15 cellular contexts compared by ENCODE assay signal in the genomic region with DNA sequence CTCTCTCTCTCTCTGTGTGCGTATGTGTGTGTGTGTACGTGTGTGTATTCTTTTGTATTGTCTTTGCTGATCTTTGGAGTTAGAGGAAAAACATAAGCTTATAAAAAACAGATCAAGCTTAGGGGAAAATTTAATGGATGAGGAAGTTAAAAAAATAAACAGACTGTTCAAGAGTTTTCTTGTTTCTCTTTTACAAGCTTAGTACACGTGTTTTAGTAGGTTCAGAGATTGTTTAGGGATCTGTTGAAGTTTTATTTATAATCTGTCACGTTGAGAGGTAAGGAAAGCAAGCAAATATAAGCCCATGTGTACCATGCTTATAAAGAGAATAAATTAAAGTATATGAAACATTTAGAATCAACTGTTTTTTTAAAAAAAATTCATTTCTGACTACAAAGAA.
A peak's percentile ranks its signal among the peaks of the same experiment; 100 is the strongest.
DNase-seq lines count a peak whose midpoint lies in the region; ATAC-seq and TF ChIP-seq lines count a peak whose summit lies in the region.
"Had no signal": no experiment of that assay in that cellular context is flagged by ENCODE, and none has a peak within 500 bp of the region (broad histone marks: within the 10 kb centered on the region; RNA-seq: fewer than 3 reads in every experiment).

No MANE protein-coding gene starts in this region.

- no peaks in the 10 kb centered on the region for H3K4me1 ChIP-seq in HEK293 (ENCODE audit: control insufficient read depth, insufficient read depth, low read length)
- no peaks in the 10 kb centered on the region for H3K4me1 ChIP-seq in adipocyte (ENCODE audit: control insufficient read depth, insufficient read depth, low read length)
- H3K4me1 ChIP-seq in mucosa of descending colon (ENCODE audit: low read depth): peaks cover 7% of the 10 kb centered on the region

- H3K27ac ChIP-seq in HEK293 (ENCODE audit: extremely low read depth, low read depth, low read length): no peak overlapping the region
- H3K27ac ChIP-seq: C4-2B had no signal

- CTCF ChIA-PET in HEK293 (lab: Yijun Ruan, JAX): interaction anchor here (0.6 kb wide), 1 partner anchor 239 kb away, joined by 3 read pairs; no protein-coding TSS in a partner anchor

- no peaks in the 10 kb centered on the region for H3K9me3 ChIP-seq in HEK293 (ENCODE audit: control insufficient read depth, insufficient read depth, low read depth, low read length)
- H3K9me3 ChIP-seq in adipocyte (ENCODE audit: control insufficient read depth, low read length): no peaks in the 10 kb centered on the region
- no peaks in the 10 kb centered on the region for H3K9me3 ChIP-seq in mucosa of descending colon

- TF ChIP-seq CTCF in HEK293 (tag by site-specific recombination; IDR thresholded peaks at IDR 0.05) (no peak), mucosa of descending colon (IDR thresholded peaks at IDR 0.05) (no peak)

- H3K36me3 ChIP-seq in HEK293 (ENCODE audit: control insufficient read depth in 2 of 2, insufficient read depth in 1 of 2, low read length in 2 of 2) (no peaks in the 10 kb centered on the region), adipocyte (ENCODE audit: control insufficient read depth, insufficient read depth, low read length, severe bottlenecking) (no peaks in the 10 kb centered on the region), mucosa of descending colon (ENCODE audit: low read depth) (no peaks in the 10 kb centered on the region)

- POLR2A ChIA-PET in HEK293 (lab: Yijun Ruan, JAX): no interaction called here

- H3K4me3 ChIP-seq in HEK293 (ENCODE audit: low read depth, low read length) (no peak overlapping the region), adipocyte (ENCODE audit: low read length) (no peak overlapping the region), mucosa of descending colon (no peak overlapping the region)
- H3K4me3 ChIP-seq: GM23338 had no signal

- H3K27me3 ChIP-seq in adipocyte (replicated peaks; ENCODE audit: control insufficient read depth, insufficient read depth, low read length): no peaks in the 10 kb centered on the region

- ATAC-seq in mucosa of descending colon (peak; percentile 61), GM19328 (IDR thresholded peaks at IDR 0.05; ENCODE audit: unreplicated experiment) (no peak)
- ATAC-seq: CD8-positive, alpha-beta T cell; GM23338; HCT116 had no signal

- H3K9ac ChIP-seq in adipocyte (ENCODE audit: low read length): no peak overlapping the region

- intact Hi-C loops in mucosa of descending colon (cut with DNase I, micrococcal nuclease): no loop called here

- DNase-seq in adipocyte (ENCODE audit: low read depth) (peak; percentile 32), mucosa of descending colon (no peak), C1 segment of cervical spinal cord (lab: John Stamatoyannopoulos, UW) (no peak)
- no peak for DNase-seq in activated naive CD4-positive, alpha-beta T cell treated with Interleukin-2 at 50 U/mL for 16 hours
- DNase-seq: CD4-positive, CD25-positive, alpha-beta regulatory T cell; CD8-positive, alpha-beta T cell; DMS53; DMS79 treated with DMSO at 0.1 percent for 48 hours; H9; HFFc6 had no signal

TF ChIP-seq in HEK293, 187 proteins besides CTCF, POLR2A, EP300 and RAD21:
- TF ChIP-seq, protein P1, sequence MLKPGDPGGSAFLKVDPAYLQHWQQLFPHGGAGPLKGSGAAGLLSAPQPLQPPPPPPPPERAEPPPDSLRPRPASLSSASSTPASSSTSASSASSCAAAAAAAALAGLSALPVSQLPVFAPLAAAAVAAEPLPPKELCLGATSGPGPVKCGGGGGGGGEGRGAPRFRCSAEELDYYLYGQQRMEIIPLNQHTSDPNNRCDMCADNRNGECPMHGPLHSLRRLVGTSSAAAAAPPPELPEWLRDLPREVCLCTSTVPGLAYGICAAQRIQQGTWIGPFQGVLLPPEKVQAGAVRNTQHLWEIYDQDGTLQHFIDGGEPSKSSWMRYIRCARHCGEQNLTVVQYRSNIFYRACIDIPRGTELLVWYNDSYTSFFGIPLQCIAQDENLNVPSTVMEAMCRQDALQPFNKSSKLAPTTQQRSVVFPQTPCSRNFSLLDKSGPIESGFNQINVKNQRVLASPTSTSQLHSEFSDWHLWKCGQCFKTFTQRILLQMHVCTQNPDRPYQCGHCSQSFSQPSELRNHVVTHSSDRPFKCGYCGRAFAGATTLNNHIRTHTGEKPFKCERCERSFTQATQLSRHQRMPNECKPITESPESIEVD (tag by site-specific recombination; IDR thresholded peaks at IDR 0.05): no peak
- 0 out of 2 replicates have a peak, but pooled peaks have one; percentile 21 for TF ChIP-seq TCF7L2 (IDR thresholded peaks at IDR 0.05; ENCODE audit: borderline replicate concordance, low read depth, low read length)
- TF ChIP-seq, protein P2, sequence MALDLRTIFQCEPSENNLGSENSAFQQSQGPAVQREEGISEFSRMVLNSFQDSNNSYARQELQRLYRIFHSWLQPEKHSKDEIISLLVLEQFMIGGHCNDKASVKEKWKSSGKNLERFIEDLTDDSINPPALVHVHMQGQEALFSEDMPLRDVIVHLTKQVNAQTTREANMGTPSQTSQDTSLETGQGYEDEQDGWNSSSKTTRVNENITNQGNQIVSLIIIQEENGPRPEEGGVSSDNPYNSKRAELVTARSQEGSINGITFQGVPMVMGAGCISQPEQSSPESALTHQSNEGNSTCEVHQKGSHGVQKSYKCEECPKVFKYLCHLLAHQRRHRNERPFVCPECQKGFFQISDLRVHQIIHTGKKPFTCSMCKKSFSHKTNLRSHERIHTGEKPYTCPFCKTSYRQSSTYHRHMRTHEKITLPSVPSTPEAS (tag by site-specific recombination; IDR thresholded peaks at IDR 0.05): 0 out of 2 replicates have a peak, but pooled peaks have one; percentile 24
